Comparison of ENCODE assay signal across 8 cellular contexts in the genomic region with DNA sequence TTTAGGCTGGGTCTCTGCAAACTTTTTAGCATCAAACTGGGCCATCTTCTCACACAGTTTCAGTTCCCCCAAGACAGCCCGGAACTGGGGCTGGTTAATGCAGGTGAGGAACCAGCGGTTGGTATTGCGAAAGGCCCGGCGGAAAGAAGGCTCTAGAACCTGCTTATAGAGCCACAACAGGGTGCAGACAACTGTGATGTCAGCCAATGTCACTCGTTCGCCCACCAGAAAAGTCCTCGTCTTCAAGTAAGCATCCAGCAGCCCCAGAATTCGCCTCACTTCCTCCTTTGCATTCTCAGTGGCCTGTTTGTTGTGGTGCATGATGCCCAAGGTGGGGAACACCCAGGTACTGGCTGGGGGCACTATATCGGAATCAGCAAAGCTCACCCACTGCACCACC. TPM values are rescaled to one million over a fixed set of nuclear protein-coding genes. Genes with fewer than 3 reads are reported as not detected.
DNase-seq lines count a peak whose midpoint lies in the region; ATAC-seq, FAIRE-seq and TF ChIP-seq lines count a peak whose summit lies in the region.
"Not testable (repeated sequence)": the region's sequence is repeated elsewhere in the genome, so short reads cannot be mapped to it uniquely, and the experiment has no call there.

No MANE protein-coding gene starts in this region.

- peak; percentile 69 for ATAC-seq in GM18498 (IDR thresholded peaks at IDR 0.05; ENCODE audit: unreplicated experiment)
- ATAC-seq in GM21447 (IDR thresholded peaks at IDR 0.05; ENCODE audit: unreplicated experiment), result peak; percentile 94
- ATAC-seq in HG02678 (IDR thresholded peaks at IDR 0.05; ENCODE audit: unreplicated experiment), result peak; percentile 97
- ATAC-seq in HG03108 (IDR thresholded peaks at IDR 0.05; ENCODE audit: unreplicated experiment), result peak; percentile 82
- ATAC-seq in WTC11, result not testable (repeated sequence)
- ATAC-seq in stimulated activated naive B cell treated with anti-CD40 and anti-IgM and Interleukin-4, amounts not matched to agents 10 μg/mL and 1 μg/mL and 100 μg/mL, for 72 hours (replicated peaks), result peak; percentile 94 to 95

- not testable (repeated sequence) for H3K4me3 Mint-ChIP-seq in WTC11
- H3K4me3 Mint-ChIP-seq in stimulated activated naive B cell treated with anti-CD40 and anti-IgM and Interleukin-4, amounts not matched to agents 10 μg/mL and 1 μg/mL and 100 μg/mL, for 72 hours, result peak overlapping the region in 1 of 2 donors; percentile 36

- H3K4me3 ChIP-seq in Jurkat, Clone E6-1 (ENCODE audit: low read length), result not testable (repeated sequence)

- peak; percentile 80 for FAIRE-seq in GM19239 (lab: Jason Lieb, UNC)

- H3K36me3 Mint-ChIP-seq in WTC11, result not testable (repeated sequence)
- H3K36me3 Mint-ChIP-seq in stimulated activated naive B cell treated with anti-CD40 and anti-IgM and Interleukin-4, amounts not matched to agents 10 μg/mL and 1 μg/mL and 100 μg/mL, for 72 hours, result peaks cover 10 to 16% of the 10 kb centered on the region in 2 donors

- CTCF ChIA-PET in WTC11 (lab: Charles Lee), result not testable (repeated sequence)

- POLR2A ChIA-PET in WTC11 (lab: Charles Lee), result not testable (repeated sequence)

- H3K27me3 Mint-ChIP-seq in WTC11 (ENCODE audit: low read depth); stimulated activated naive B cell treated with anti-CD40 and anti-IgM and Interleukin-4, amounts not matched to agents 10 μg/mL and 1 μg/mL and 100 μg/mL, for 72 hours: not testable (repeated sequence)

- DNase-seq in GM19239 (ENCODE audit: insufficient read length, low spot score), result peak; percentile 12
- peak; percentile 18 for DNase-seq in Jurkat, Clone E6-1 (ENCODE audit: low read depth, low spot score)
- DNase-seq in WTC11 (ENCODE audit: low spot score), result not testable (repeated sequence)
- peak; percentile 46 for DNase-seq in stimulated activated naive B cell treated with anti-CD40 and anti-IgM and Interleukin-4, amounts not matched to agents 10 μg/mL and 1 μg/mL and 100 μg/mL, for 72 hours

- not testable (repeated sequence) for H3K4me1 Mint-ChIP-seq in WTC11
- peaks cover 9 to 12% of the 10 kb centered on the region in 2 donors for H3K4me1 Mint-ChIP-seq in stimulated activated naive B cell treated with anti-CD40 and anti-IgM and Interleukin-4, amounts not matched to agents 10 μg/mL and 1 μg/mL and 100 μg/mL, for 72 hours

- H3K27ac Mint-ChIP-seq in WTC11, result peak overlapping the region; percentile 62; the same call in 1 of the 2 replicates
- peak overlapping the region; percentile 84 for H3K27ac Mint-ChIP-seq in stimulated activated naive B cell treated with anti-CD40 and anti-IgM and Interleukin-4, amounts not matched to agents 10 μg/mL and 1 μg/mL and 100 μg/mL, for 72 hours

- H3K9me3 Mint-ChIP-seq in WTC11; stimulated activated naive B cell treated with anti-CD40 and anti-IgM and Interleukin-4, amounts not matched to agents 10 μg/mL and 1 μg/mL and 100 μg/mL, for 72 hours: not testable (repeated sequence)

- TF ChIP-seq CTCF in WTC11 (IDR thresholded peaks at IDR 0.05), result not testable (repeated sequence)

RNA-seq across cellular contexts. Expression of gene CHCHD3, which starts 46.6 kb away (rescaled TPM):
- 110 TPM for polyA plus RNA-seq in Jurkat, Clone E6-1 (2012; ENCODE audit: insufficient read depth, insufficient read length)
- 105 to 114 TPM (median 106 TPM) in 3 replicates for total RNA-seq in WTC11 (2021)
